25 cellular contexts compared by ENCODE assay signal in the genomic region with DNA sequence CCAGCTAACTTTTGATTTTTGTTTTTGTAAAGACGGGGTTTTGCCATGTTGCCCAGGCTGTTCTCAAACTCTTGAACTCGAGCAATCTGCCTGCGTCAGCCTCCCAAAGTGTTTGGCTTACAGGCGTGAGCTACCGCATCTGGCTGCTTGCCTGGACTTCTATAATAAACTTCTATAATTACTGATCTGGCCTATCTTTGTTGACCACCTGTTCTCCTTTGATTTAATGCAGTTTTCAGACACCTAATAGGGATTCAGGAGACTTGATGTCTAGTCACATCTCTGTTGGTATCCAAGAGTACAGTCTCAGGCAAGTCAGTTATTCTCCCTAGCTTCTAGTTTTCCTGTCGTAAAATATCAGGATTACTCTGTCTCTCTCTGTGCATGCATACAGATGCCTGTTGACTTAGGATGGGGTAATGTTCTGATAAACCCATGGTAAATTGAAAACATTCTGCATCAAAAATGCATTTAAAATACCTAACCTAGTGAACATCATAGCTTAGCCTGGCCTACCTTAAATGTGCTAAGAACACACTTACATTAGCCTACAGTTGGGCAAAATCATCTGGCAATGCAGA.
"Had no signal": no experiment of that assay in that cellular context is flagged by ENCODE, and none has a peak within 500 bp of the region (broad histone marks: within the 10 kb centered on the region; RNA-seq: fewer than 3 reads in every experiment).

No MANE protein-coding gene starts in this region.

- H3K4me1 ChIP-seq: gastroesophageal sphincter, neural progenitor cell, parathyroid adenoma, right atrium auricular region had no signal

- H3K4me3 ChIP-seq: gastroesophageal sphincter, neural progenitor cell, right atrium auricular region, tibial nerve had no signal

- H3K27me3 ChIP-seq: gastroesophageal sphincter, neural progenitor cell, right atrium auricular region, tibial nerve had no signal

- H3K27ac ChIP-seq: gastroesophageal sphincter, neural progenitor cell, parathyroid adenoma, right atrium auricular region, tibial nerve, WERI-Rb-1 had no signal

- DNase-seq: activated CD4-positive, alpha-beta memory T cell treated with anti-CD3 and anti-CD28 coated beads, Interleukin-2, amount 10 ng/mL, durations not matched to agents 7 days and 5 days; activated CD4-positive, alpha-beta T cell treated with anti-CD3 and anti-CD28 coated beads, Interleukin-2, amount 10 ng/mL, durations not matched to agents 7 days and 5 days; activated CD8-positive, alpha-beta memory T cell treated with anti-CD3 and anti-CD28 coated beads, Interleukin-2, amount 50 U/mL, for 48 hours; activated gamma-delta T cell treated with Interleukin-2 at 50 U/mL for 16 hours; activated naive CD8-positive, alpha-beta T cell treated with anti-CD3 and anti-CD28 coated beads, Interleukin-2, amount 50 U/mL, for 24 hours; activated T-cell treated with anti-CD3 and anti-CD28 coated beads, Interleukin-2, amount 50 U/mL, for 24 hours; amygdala; caudate nucleus; head of caudate nucleus; hippocampal formation; midbrain; naive thymus-derived CD8-positive, alpha-beta T cell; occipital lobe; stimulated activated CD4-positive, alpha-beta T cell treated with anti-CD3 and anti-CD28 coated beads, Interleukin-15, amount 100 ng/mL, for 24 hours; stimulated activated CD4-positive, alpha-beta T cell treated with anti-CD3 and anti-CD28 coated beads, Interleukin-2, amount 100 ng/mL, for 24 hours; stimulated activated naive B cell treated with anti-CD40 and anti-IgM and Interleukin-4, amounts not matched to agents 10 μg/mL and 1 μg/mL and 100 μg/mL, for 72 hours; T1000; WERI-Rb-1 had no signal

- H3K9me3 ChIP-seq: gastroesophageal sphincter, right atrium auricular region, tibial nerve had no signal

- ATAC-seq: activated CD4-positive, CD25-positive, alpha-beta regulatory T cell treated with anti-CD3 and anti-CD28 coated beads, Interleukin-2, amount 50 U/mL, for 24 hours; activated naive CD8-positive, alpha-beta T cell treated with anti-CD3 and anti-CD28 coated beads, Interleukin-2, amount 50 U/mL, for 24 hours; activated T-helper 17 cell treated with anti-CD3 and anti-CD28 coated beads, Interleukin-2, amount 50 U/mL, for 72 hours; naive thymus-derived CD8-positive, alpha-beta T cell; stimulated activated naive B cell treated with anti-CD40 and anti-IgM and Interleukin-4, amounts not matched to agents 10 μg/mL and 1 μg/mL and 100 μg/mL, for 72 hours had no signal

- H3K36me3 ChIP-seq: gastroesophageal sphincter, neural progenitor cell, right atrium auricular region, tibial nerve, WERI-Rb-1 had no signal
